Comparison of ENCODE assay signal across 11 cellular contexts in genomic region chr5:39176740-39177628, GRCh38. TPM values are rescaled to one million over a fixed set of nuclear protein-coding genes. Genes with fewer than 3 reads are reported as not detected.
A peak's percentile ranks its signal among the peaks of the same experiment; 100 is the strongest.
DNase-seq lines count a peak whose midpoint lies in the region; ATAC-seq and TF ChIP-seq lines count a peak whose summit lies in the region.
"Had no signal": no experiment of that assay in that cellular context is flagged by ENCODE, and none has a peak within 500 bp of the region (broad histone marks: within the 10 kb centered on the region; RNA-seq: fewer than 3 reads in every experiment).

No MANE protein-coding gene starts in this region.

- H3K27ac ChIP-seq in OCI-LY7 (ENCODE audit: low read depth, low read length, poor library complexity, severe bottlenecking) = no peak overlapping the region
- H3K27ac ChIP-seq: SK-N-MC had no signal

- CTCF ChIA-PET in OCI-LY7 (lab: Charles Lee; ENCODE audit: unreplicated experiment) = no interaction called here

- no TSS peak for BruUV-seq in OCI-LY7 (replicated peaks; lab: Mats Ljungman, UMichigan)

- ATAC-seq in GM18517 (IDR thresholded peaks at IDR 0.05; ENCODE audit: unreplicated experiment) (peak; percentile 27), HG02623 (IDR thresholded peaks at IDR 0.05; ENCODE audit: unreplicated experiment) (peak; percentile 43), GM21515 (IDR thresholded peaks at IDR 0.05; ENCODE audit: unreplicated experiment) (no peak), GM21825 (IDR thresholded peaks at IDR 0.05; ENCODE audit: unreplicated experiment) (no peak)
- ATAC-seq: sciatic nerve had no signal

- no peaks in the 10 kb centered on the region for H3K9me3 ChIP-seq in OCI-LY7 (ENCODE audit: low read length)
- H3K9me3 ChIP-seq: upper lobe of left lung had no signal

- DNase-seq in OCI-LY7 (ENCODE audit: low spot score) (no peak), left kidney (ENCODE audit: low read depth, low spot score) (peak; percentile 8), AG08396 (ENCODE audit: low spot score) (no peak), NCI-H510A (lab: John Stamatoyannopoulos, UW) (no peak)
- DNase-seq: upper lobe of left lung had no signal

- POLR2A ChIA-PET in OCI-LY7 (lab: Charles Lee) = interaction anchor here (0.9 kb wide), 1 partner anchor 98 kb away, joined by 3 read pairs; no protein-coding TSS in a partner anchor

- no peak for TF ChIP-seq CTCF in OCI-LY7 (conservative IDR thresholded peaks at IDR 0.05; ENCODE audit: low read length)

- intact Hi-C loops in OCI-LY7 (cut with micrococcal nuclease; ENCODE audit: unreplicated experiment) = no loop called here

- H3K4me1 ChIP-seq in OCI-LY7 (ENCODE audit: insufficient read depth, low read length, poor library complexity, severe bottlenecking) = peaks cover 3% of the 10 kb centered on the region

- H2AFZ ChIP-seq in OCI-LY7 (ENCODE audit: low read length) = 0 out of 2 replicates have a peak overlapping the region, but pooled peaks have one; percentile 38

- no peaks in the 10 kb centered on the region for H4K20me1 ChIP-seq in OCI-LY7 (ENCODE audit: insufficient read depth, low read length)

- H3K4me3 ChIP-seq in OCI-LY7 (ENCODE audit: low read depth, low read length, poor library complexity, severe bottlenecking) = no peak overlapping the region
- H3K4me3 ChIP-seq: SK-N-MC, upper lobe of left lung had no signal

- no peaks in the 10 kb centered on the region for H3K36me3 ChIP-seq in OCI-LY7 (ENCODE audit: insufficient read depth, low read length)
- H3K36me3 ChIP-seq: upper lobe of left lung had no signal

- no peak overlapping the region for H3K4me2 ChIP-seq in OCI-LY7 (ENCODE audit: low read length)

- H3K79me2 ChIP-seq in OCI-LY7 (ENCODE audit: insufficient read depth, low read depth, low read length) = no peaks in the 10 kb centered on the region

- H3K9me2 ChIP-seq in OCI-LY7 (ENCODE audit: insufficient read depth, low read length) = no peaks in the 10 kb centered on the region

RNA-seq across cellular contexts. Expression of gene FYB1, which starts 42.4 kb away (rescaled TPM):
- 0.16 TPM in 1 of 2 replicates, not detected in the other for total RNA-seq in OCI-LY7 (2014; rRNA removed; shearing (Covaris generic))
- total RNA-seq in OCI-LY7 (2022) = not detected in 2 replicates

Comparison
In these comparisons a context has a peak if more than half of its experiments do, and no peak if none do; other contexts are left out.
1. ATAC-seq: peak in GM18517 (single experiment) and HG02623 (single experiment); none in GM21515 (single experiment) and GM21825 (single experiment).